Comparison of ENCODE assay signal across 14 cellular contexts in the genomic region with DNA sequence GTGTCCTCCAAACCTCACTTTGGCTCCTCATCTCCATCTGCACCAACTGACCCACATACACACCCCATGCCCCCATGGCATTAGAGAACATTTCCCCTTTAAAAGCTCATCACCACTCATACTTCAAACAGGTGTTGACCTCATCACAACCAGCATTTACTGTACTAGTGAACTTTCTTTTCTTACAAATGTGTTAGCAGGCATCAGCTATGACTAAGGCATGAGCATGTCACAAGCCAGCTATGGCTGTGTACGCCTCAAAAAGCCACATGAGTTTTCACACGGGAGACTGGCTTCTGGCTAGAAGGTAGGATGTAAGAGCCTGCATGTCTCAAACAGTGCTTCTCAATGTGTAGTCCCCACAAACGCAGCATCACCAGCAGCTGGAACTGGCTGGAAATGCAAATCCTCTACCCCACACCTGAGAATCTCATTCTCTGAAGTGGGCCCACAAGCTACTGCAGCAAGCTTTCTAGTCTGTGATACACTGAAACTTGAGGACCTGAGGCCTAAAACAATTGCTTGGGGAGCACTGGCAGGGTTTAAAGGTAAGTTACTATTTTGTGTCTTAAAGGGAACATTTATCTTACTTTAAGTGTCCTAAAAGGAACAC.
"Had no signal": no experiment of that assay in that cellular context is flagged by ENCODE, and none has a peak within 500 bp of the region (broad histone marks: within the 10 kb centered on the region; RNA-seq: fewer than 3 reads in every experiment).

No MANE protein-coding gene starts in this region.

- H3K27me3 Mint-ChIP-seq: brain; central memory CD8-positive, alpha-beta T cell; dendritic cell treated with granulocyte-macrophage colony-stimulating factor and Interleukin-4, amounts not matched to agents 40 ng/mL and 50 ng/mL, for 4 days had no signal

- DNase-seq: activated CD4-positive, CD25-positive, alpha-beta regulatory T cell treated with anti-CD3 and anti-CD28 coated beads, Interleukin-2, amount 50 U/mL, for 72 hours; activated naive CD4-positive, alpha-beta T cell treated with anti-CD3 and anti-CD28 coated beads, Interleukin-2, amount 50 U/mL, for 16 hours; amniotic stem cell; erythroblast; hypothalamus; ovary; sigmoid colon; stimulated activated CD4-positive, alpha-beta T cell treated with anti-CD3 and anti-CD28 coated beads, Interleukin-12 subunit alpha, Interleukin-12 subunit beta, amount 100 ng/mL, for 4 hours; stimulated activated CD4-positive, alpha-beta T cell treated with anti-CD3 and anti-CD28 coated beads, Interleukin-4, amount 100 ng/mL, for 1 hour; stimulated activated CD8-positive, alpha-beta memory T cell treated with anti-CD3 and anti-CD28 coated beads, Interleukin-4, amount 100 ng/mL, for 48 hours had no signal

- H3K9me3 Mint-ChIP-seq: brain; central memory CD8-positive, alpha-beta T cell; dendritic cell treated with granulocyte-macrophage colony-stimulating factor and Interleukin-4, amounts not matched to agents 40 ng/mL and 50 ng/mL, for 4 days; neural progenitor cell had no signal

- H3K27ac Mint-ChIP-seq: brain; dendritic cell treated with granulocyte-macrophage colony-stimulating factor and Interleukin-4, amounts not matched to agents 40 ng/mL and 50 ng/mL, for 4 days; neural progenitor cell had no signal

- H3K4me3 Mint-ChIP-seq: brain; central memory CD8-positive, alpha-beta T cell; dendritic cell treated with granulocyte-macrophage colony-stimulating factor and Interleukin-4, amounts not matched to agents 40 ng/mL and 50 ng/mL, for 4 days; neural progenitor cell had no signal

- H3K4me1 Mint-ChIP-seq: brain; central memory CD8-positive, alpha-beta T cell; neural progenitor cell had no signal
